11 cellular contexts compared by ENCODE assay signal in genomic region chr10:22133640-22134624, GRCh38.
DNase-seq lines count a peak whose midpoint lies in the region; ATAC-seq and TF ChIP-seq lines count a peak whose summit lies in the region.
"Had no signal": no experiment of that assay in that cellular context is flagged by ENCODE, and none has a peak within 500 bp of the region (broad histone marks: within the 10 kb centered on the region; RNA-seq: fewer than 3 reads in every experiment).

No MANE protein-coding gene starts in this region.

- no peaks in the 10 kb centered on the region for H3K79me1 ChIP-seq in mesendoderm (ENCODE audit: low read length)

- H3K4ac ChIP-seq in mesendoderm (ENCODE audit: low read depth, low read length), result no peak overlapping the region

- H4K8ac ChIP-seq in mesendoderm (ENCODE audit: low read depth, low read length), result no peak overlapping the region

- no CpG with 5 or more reads among the region's 11 CpGs for WGBS in mesendoderm (ENCODE audit: extremely low coverage, insufficient coverage, low lambda C conversion rate)
- 25 to 31% (median 27%) methylated on average over 11 of the region's 11 CpGs for WGBS in stomach, 5 donors

- no peak overlapping the region for H2BK120ac ChIP-seq in mesendoderm (ENCODE audit: low read depth, low read length)

- TF ChIP-seq EP300 in stomach (IDR thresholded peaks at IDR 0.05), result no peak

- H3K4me1 ChIP-seq in mesendoderm (ENCODE audit: control insufficient read depth, low read depth, low read length) (peaks cover 3% of the 10 kb centered on the region), stomach (peaks cover 0 to 17% (median 9%) of the 10 kb centered on the region in 4 donors)

- no peaks in the 10 kb centered on the region for H3K79me2 ChIP-seq in mesendoderm (ENCODE audit: control insufficient read depth, insufficient read depth, low read length)

- no peak for TF ChIP-seq CTCF in stomach (IDR thresholded peaks at IDR 0.05)

- TF ChIP-seq POLR2A in stomach (IDR thresholded peaks at IDR 0.05), result no peak

- H3K36me3 ChIP-seq in mesendoderm (ENCODE audit: control insufficient read depth, insufficient read depth, low read length) (no peaks in the 10 kb centered on the region), stomach (no peaks in the 10 kb centered on the region)

- peak overlapping the region; percentile 43 for H2AK5ac ChIP-seq in mesendoderm (ENCODE audit: low read length)

- H3K27ac ChIP-seq in mesendoderm (ENCODE audit: low read depth, low read length), result no peak overlapping the region
- no peak overlapping the region for H3K27ac ChIP-seq in stomach
- H3K27ac ChIP-seq: 22Rv1 had no signal

- no peak overlapping the region for H2BK5ac ChIP-seq in mesendoderm (ENCODE audit: low read length)

- peak; percentile 29 for DNase-seq in DMS53 (lab: John Stamatoyannopoulos, UW)
- DNase-seq in DMS53 treated with DMSO at 0.1 percent for 48 hours (lab: John Stamatoyannopoulos, UW; ENCODE audit: unreplicated experiment), result no peak
- DNase-seq in OCI-M2 (lab: John Stamatoyannopoulos, UW; ENCODE audit: unreplicated experiment), result peak; percentile 67
- peak; percentile 61 for DNase-seq in mesendoderm
- no peak for DNase-seq in NCI-H446 (lab: John Stamatoyannopoulos, UW)
- DNase-seq in iPS-NIHi11 (ENCODE audit: low spot score), result no peak
- DNase-seq in stomach, result no peak
- DNase-seq: activated CD4-positive, alpha-beta T cell treated with anti-CD3 and anti-CD28 coated beads, Interleukin-2, amount 50 U/mL, for 1 hour; NCI-H1436 had no signal

- peak overlapping the region; percentile 57 for H3K56ac ChIP-seq in mesendoderm (ENCODE audit: low read length)

- no peak overlapping the region for H3K9ac ChIP-seq in mesendoderm (ENCODE audit: low read length)

- H3K4me2 ChIP-seq in mesendoderm (ENCODE audit: low read length), result no peak overlapping the region

- no peaks in the 10 kb centered on the region for H3K27me3 ChIP-seq in mesendoderm (ENCODE audit: insufficient read depth, low read length, poor library complexity)
- no peaks in the 10 kb centered on the region for H3K27me3 ChIP-seq in stomach

- H3K9me3 ChIP-seq in stomach, result no peaks in the 10 kb centered on the region

- intact Hi-C loops in stomach (cut with DNase I; ENCODE audit: low total_unique reads), result no loop called here

- H3K18ac ChIP-seq in mesendoderm (ENCODE audit: low read length), result no peak overlapping the region

- no peak overlapping the region for H4K5ac ChIP-seq in mesendoderm (ENCODE audit: low read length)

- peak; percentile 78 for ATAC-seq in HG02938 (IDR thresholded peaks at IDR 0.05; ENCODE audit: unreplicated experiment)

- no peak overlapping the region for H3K4me3 ChIP-seq in mesendoderm (ENCODE audit: low read length)
- H3K4me3 ChIP-seq in stomach, result no peak overlapping the region

- no peak overlapping the region for H2BK15ac ChIP-seq in mesendoderm (replicated peaks; ENCODE audit: low read depth)

- no peak overlapping the region for H3K23ac ChIP-seq in mesendoderm (ENCODE audit: low read length)

Comparison
In these comparisons a context has a peak if more than half of its experiments do, and no peak if none do; other contexts are left out.
1. DNase-seq: peak in DMS53 (single experiment), OCI-M2 (single experiment) and mesendoderm (single experiment); none in DMS53 treated with DMSO at 0.1 percent for 48 hours (single experiment), NCI-H446 (0 of 2), iPS-NIHi11 (single experiment) and stomach (single experiment).